7 cellular contexts compared by ENCODE assay signal in the genomic region with DNA sequence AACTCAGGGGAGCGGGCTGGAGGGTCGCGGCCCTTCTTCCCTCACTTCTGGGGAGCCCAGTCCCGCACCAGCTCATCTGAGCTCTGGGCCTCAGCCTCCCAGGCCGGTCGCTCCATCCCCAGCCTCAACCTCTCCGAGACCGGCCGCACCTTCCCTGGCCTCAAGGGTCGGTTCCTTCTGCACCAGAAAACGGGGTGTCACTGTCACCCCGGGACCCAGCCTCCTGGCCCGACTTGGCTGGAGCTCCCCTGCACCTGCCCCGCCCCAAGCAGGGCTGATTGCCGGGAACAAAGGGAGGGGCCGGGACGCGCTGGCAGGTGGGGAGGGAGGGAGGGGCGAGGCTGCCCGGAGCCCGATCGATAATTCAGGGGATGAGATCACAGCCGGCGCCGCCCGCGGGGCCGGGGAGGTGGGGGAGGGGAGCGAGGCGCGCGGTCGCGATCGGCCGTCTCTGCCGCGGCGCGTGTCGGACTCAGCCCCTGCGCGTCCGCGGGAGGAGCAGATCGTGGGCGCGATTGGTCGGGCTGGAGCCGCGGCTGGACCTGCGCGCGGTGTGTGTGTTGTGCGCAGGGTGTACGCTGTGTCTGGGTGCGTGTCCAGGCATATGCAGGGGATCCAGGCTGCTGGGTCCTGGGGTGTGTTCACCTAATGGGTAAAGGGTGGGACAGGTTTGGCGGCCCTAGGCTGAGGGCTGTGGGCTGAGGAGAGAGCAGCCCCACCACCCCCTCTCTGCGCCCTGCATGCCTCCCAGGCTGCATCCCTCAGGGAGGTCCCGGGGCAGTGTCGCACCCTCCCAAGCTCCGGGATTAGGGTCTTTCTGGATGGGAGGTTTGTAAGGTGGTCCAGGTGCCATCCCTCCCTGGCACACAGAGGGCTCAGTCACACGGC. TPM values are rescaled to one million over a fixed set of nuclear protein-coding genes. Genes with fewer than 3 reads are reported as not detected.
DNase-seq lines count a peak whose midpoint lies in the region; ATAC-seq and FAIRE-seq lines count a peak whose summit lies in the region.
"Had no signal": no experiment of that assay in that cellular context is flagged by ENCODE, and none has a peak within 500 bp of the region (broad histone marks: within the 10 kb centered on the region; RNA-seq: fewer than 3 reads in every experiment).

No MANE protein-coding gene starts in this region.

- no peak for FAIRE-seq in frontal cortex (lab: Jason Lieb, UNC)

- peaks cover 3% of the 10 kb centered on the region for H3K36me3 Mint-ChIP-seq in activated naive CD4-positive, alpha-beta T cell treated with anti-CD3 and anti-CD28 coated beads, Interleukin-2, amount 10 ng/mL, durations not matched to agents 7 days and 5 days
- H3K36me3 Mint-ChIP-seq in stimulated activated memory B cell treated with anti-CD40 and anti-IgM and Interleukin-4, amounts not matched to agents 10 μg/mL and 1 μg/mL and 100 μg/mL, for 72 hours, result no peaks in the 10 kb centered on the region

- CTCF ChIA-PET in activated naive CD4-positive, alpha-beta T cell treated with anti-CD3 and anti-CD28 coated beads, Interleukin-2, amount 10 ng/mL, durations not matched to agents 7 days and 5 days (lab: Charles Lee), result no interaction called here

- peaks cover 3% of the 10 kb centered on the region for H3K9me3 Mint-ChIP-seq in activated naive CD4-positive, alpha-beta T cell treated with anti-CD3 and anti-CD28 coated beads, Interleukin-2, amount 10 ng/mL, durations not matched to agents 7 days and 5 days
- H3K9me3 Mint-ChIP-seq in stimulated activated memory B cell treated with anti-CD40 and anti-IgM and Interleukin-4, amounts not matched to agents 10 μg/mL and 1 μg/mL and 100 μg/mL, for 72 hours, result peaks cover 20% of the 10 kb centered on the region

- H3K4me1 Mint-ChIP-seq in activated naive CD4-positive, alpha-beta T cell treated with anti-CD3 and anti-CD28 coated beads, Interleukin-2, amount 10 ng/mL, durations not matched to agents 7 days and 5 days, result peaks cover 10% of the 10 kb centered on the region
- no peaks in the 10 kb centered on the region for H3K4me1 Mint-ChIP-seq in stimulated activated memory B cell treated with anti-CD40 and anti-IgM and Interleukin-4, amounts not matched to agents 10 μg/mL and 1 μg/mL and 100 μg/mL, for 72 hours

- ATAC-seq in stimulated activated memory B cell treated with anti-CD40 and anti-IgM and Interleukin-4, amounts not matched to agents 10 μg/mL and 1 μg/mL and 100 μg/mL, for 72 hours, result no peak

- H3K27ac Mint-ChIP-seq in activated naive CD4-positive, alpha-beta T cell treated with anti-CD3 and anti-CD28 coated beads, Interleukin-2, amount 10 ng/mL, durations not matched to agents 7 days and 5 days, result no peak overlapping the region
- no peak overlapping the region for H3K27ac Mint-ChIP-seq in stimulated activated memory B cell treated with anti-CD40 and anti-IgM and Interleukin-4, amounts not matched to agents 10 μg/mL and 1 μg/mL and 100 μg/mL, for 72 hours

- peak overlapping the region; percentile 44 for H3K4me3 Mint-ChIP-seq in activated naive CD4-positive, alpha-beta T cell treated with anti-CD3 and anti-CD28 coated beads, Interleukin-2, amount 10 ng/mL, durations not matched to agents 7 days and 5 days
- peak overlapping the region; percentile 63 for H3K4me3 Mint-ChIP-seq in stimulated activated memory B cell treated with anti-CD40 and anti-IgM and Interleukin-4, amounts not matched to agents 10 μg/mL and 1 μg/mL and 100 μg/mL, for 72 hours

- H3K27me3 Mint-ChIP-seq in activated naive CD4-positive, alpha-beta T cell treated with anti-CD3 and anti-CD28 coated beads, Interleukin-2, amount 10 ng/mL, durations not matched to agents 7 days and 5 days, result peaks cover 42% of the 10 kb centered on the region
- H3K27me3 Mint-ChIP-seq in stimulated activated memory B cell treated with anti-CD40 and anti-IgM and Interleukin-4, amounts not matched to agents 10 μg/mL and 1 μg/mL and 100 μg/mL, for 72 hours, result peaks cover 43% of the 10 kb centered on the region

- DNase-seq in activated naive CD4-positive, alpha-beta T cell treated with anti-CD3 and anti-CD28 coated beads, Interleukin-2, amount 10 ng/mL, durations not matched to agents 7 days and 5 days, result no peak
- DNase-seq in activated naive CD4-positive, alpha-beta T cell treated with anti-CD3 and anti-CD28 coated beads, Interleukin-2, amount 50 U/mL, for 16 hours, result no peak
- DNase-seq in frontal cortex (ENCODE audit: low spot score in 2 of 2), result peak; percentile 70 to 77
- DNase-seq in stimulated activated naive CD4-positive, alpha-beta T cell (lab: John Stamatoyannopoulos, UW), result no peak
- no peak for DNase-seq in pons (ENCODE audit: low spot score)
- DNase-seq: DND-41 had no signal

RNA-seq across cellular contexts. Expression of a gene that starts 1.1 kb away (rescaled TPM):
- 9.8 TPM for total RNA-seq in frontal cortex

RNA-seq across cellular contexts. Expression of a gene that starts 34.4 kb away (rescaled TPM):
- 1.2 TPM for total RNA-seq in frontal cortex

RNA-seq across cellular contexts. Expression of a gene that starts 45.4 kb away (rescaled TPM):
- 26.1 TPM for total RNA-seq in frontal cortex

RNA-seq across cellular contexts. Expression of a gene that starts 53.0 kb away (rescaled TPM):
- 20.8 TPM for total RNA-seq in frontal cortex

Comparison
In these comparisons a context has a peak if more than half of its experiments do, and no peak if none do; other contexts are left out.
1. DNase-seq: peak in frontal cortex (2 of 2); none in activated naive CD4-positive, alpha-beta T cell treated with anti-CD3 and anti-CD28 coated beads, Interleukin-2, amount 10 ng/mL, durations not matched to agents 7 days and 5 days (single experiment), activated naive CD4-positive, alpha-beta T cell treated with anti-CD3 and anti-CD28 coated beads, Interleukin-2, amount 50 U/mL, for 16 hours (single experiment), stimulated activated naive CD4-positive, alpha-beta T cell (0 of 6) and pons (single experiment).